In the genomic region with DNA sequence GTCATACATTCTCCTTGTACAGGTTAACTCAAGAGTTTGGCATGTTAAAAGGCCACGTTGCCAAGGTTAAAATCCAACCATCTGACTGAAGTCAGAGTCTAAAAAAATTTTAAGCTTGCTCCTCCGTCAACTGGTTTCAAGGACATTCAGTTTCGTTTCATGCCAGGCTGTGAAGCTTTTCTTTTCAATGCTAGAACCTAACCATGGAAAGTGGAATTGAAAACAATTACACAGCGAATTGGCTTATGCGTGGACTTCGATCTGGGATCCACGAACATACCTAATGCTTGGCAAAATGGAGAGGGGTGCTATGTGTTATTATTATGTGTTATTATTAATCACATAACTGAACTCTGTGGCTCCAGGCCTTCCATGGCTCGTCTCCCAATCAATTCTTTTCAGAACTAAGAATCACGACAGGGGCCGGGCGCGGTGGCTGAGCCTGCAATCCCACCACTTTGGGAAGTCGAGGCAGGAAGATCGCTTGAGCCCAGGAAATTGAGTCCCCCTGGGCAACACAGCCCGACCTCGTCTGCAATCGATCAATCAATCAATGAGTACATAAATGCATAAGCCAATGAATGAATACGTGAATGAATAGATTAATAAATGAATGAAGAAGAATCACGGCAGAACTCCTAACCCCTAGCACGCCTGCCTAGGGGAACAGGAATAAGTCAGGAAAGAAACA, we compare ENCODE assay signal across 1 cellular context.
TF ChIP-seq lines count a peak whose summit lies in the region.

No MANE protein-coding gene starts in this region.

TF ChIP-seq in GM23338, 12 proteins besides CTCF, POLR2A, EP300 and RAD21 (continued from another document):
- TF ChIP-seq, protein P1, sequence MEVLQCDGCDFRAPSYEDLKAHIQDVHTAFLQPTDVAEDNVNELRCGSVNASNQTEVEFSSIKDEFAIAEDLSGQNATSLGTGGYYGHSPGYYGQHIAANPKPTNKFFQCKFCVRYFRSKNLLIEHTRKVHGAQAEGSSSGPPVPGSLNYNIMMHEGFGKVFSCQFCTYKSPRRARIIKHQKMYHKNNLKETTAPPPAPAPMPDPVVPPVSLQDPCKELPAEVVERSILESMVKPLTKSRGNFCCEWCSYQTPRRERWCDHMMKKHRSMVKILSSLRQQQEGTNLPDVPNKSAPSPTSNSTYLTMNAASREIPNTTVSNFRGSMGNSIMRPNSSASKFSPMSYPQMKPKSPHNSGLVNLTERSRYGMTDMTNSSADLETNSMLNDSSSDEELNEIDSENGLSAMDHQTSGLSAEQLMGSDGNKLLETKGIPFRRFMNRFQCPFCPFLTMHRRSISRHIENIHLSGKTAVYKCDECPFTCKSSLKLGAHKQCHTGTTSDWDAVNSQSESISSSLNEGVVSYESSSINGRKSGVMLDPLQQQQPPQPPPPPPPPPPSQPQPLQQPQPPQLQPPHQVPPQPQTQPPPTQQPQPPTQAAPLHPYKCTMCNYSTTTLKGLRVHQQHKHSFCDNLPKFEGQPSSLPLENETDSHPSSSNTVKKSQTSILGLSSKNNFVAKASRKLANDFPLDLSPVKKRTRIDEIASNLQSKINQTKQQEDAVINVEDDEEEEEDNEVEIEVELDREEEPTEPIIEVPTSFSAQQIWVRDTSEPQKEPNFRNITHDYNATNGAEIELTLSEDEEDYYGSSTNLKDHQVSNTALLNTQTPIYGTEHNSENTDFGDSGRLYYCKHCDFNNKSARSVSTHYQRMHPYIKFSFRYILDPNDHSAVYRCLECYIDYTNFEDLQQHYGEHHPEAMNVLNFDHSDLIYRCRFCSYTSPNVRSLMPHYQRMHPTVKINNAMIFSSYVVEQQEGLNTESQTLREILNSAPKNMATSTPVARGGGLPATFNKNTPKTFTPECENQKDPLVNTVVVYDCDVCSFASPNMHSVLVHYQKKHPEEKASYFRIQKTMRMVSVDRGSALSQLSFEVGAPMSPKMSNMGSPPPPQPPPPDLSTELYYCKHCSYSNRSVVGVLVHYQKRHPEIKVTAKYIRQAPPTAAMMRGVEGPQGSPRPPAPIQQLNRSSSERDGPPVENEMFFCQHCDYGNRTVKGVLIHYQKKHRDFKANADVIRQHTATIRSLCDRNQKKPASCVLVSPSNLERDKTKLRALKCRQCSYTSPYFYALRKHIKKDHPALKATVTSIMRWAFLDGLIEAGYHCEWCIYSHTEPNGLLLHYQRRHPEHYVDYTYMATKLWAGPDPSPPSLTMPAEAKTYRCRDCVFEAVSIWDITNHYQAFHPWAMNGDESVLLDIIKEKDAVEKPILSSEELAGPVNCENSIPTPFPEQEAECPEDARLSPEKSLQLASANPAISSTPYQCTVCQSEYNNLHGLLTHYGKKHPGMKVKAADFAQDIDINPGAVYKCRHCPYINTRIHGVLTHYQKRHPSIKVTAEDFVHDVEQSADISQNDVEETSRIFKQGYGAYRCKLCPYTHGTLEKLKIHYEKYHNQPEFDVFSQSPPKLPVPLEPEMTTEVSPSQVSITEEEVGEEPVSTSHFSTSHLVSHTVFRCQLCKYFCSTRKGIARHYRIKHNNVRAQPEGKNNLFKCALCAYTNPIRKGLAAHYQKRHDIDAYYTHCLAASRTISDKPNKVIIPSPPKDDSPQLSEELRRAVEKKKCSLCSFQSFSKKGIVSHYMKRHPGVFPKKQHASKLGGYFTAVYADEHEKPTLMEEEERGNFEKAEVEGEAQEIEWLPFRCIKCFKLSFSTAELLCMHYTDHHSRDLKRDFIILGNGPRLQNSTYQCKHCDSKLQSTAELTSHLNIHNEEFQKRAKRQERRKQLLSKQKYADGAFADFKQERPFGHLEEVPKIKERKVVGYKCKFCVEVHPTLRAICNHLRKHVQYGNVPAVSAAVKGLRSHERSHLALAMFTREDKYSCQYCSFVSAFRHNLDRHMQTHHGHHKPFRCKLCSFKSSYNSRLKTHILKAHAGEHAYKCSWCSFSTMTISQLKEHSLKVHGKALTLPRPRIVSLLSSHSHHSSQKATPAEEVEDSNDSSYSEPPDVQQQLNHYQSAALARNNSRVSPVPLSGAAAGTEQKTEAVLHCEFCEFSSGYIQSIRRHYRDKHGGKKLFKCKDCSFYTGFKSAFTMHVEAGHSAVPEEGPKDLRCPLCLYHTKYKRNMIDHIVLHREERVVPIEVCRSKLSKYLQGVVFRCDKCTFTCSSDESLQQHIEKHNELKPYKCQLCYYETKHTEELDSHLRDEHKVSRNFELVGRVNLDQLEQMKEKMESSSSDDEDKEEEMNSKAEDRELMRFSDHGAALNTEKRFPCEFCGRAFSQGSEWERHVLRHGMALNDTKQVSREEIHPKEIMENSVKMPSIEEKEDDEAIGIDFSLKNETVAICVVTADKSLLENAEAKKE (CRISPR knock-in tag; IDR thresholded peaks at IDR 0.05): no peak
- no peak for TF ChIP-seq EZH2phosphoT487 (IDR thresholded peaks at IDR 0.05; ENCODE audit: unreplicated experiment)
- TF ChIP-seq, protein P2, sequence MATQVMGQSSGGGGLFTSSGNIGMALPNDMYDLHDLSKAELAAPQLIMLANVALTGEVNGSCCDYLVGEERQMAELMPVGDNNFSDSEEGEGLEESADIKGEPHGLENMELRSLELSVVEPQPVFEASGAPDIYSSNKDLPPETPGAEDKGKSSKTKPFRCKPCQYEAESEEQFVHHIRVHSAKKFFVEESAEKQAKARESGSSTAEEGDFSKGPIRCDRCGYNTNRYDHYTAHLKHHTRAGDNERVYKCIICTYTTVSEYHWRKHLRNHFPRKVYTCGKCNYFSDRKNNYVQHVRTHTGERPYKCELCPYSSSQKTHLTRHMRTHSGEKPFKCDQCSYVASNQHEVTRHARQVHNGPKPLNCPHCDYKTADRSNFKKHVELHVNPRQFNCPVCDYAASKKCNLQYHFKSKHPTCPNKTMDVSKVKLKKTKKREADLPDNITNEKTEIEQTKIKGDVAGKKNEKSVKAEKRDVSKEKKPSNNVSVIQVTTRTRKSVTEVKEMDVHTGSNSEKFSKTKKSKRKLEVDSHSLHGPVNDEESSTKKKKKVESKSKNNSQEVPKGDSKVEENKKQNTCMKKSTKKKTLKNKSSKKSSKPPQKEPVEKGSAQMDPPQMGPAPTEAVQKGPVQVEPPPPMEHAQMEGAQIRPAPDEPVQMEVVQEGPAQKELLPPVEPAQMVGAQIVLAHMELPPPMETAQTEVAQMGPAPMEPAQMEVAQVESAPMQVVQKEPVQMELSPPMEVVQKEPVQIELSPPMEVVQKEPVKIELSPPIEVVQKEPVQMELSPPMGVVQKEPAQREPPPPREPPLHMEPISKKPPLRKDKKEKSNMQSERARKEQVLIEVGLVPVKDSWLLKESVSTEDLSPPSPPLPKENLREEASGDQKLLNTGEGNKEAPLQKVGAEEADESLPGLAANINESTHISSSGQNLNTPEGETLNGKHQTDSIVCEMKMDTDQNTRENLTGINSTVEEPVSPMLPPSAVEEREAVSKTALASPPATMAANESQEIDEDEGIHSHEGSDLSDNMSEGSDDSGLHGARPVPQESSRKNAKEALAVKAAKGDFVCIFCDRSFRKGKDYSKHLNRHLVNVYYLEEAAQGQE (IDR thresholded peaks at IDR 0.05; ENCODE audit: unreplicated experiment): no peak
- TF ChIP-seq ZNF331 (CRISPR knock-in tag; IDR thresholded peaks at IDR 0.05; ENCODE audit: low read depth): no peak
